24 cellular contexts compared by ENCODE assay signal in the genomic region with DNA sequence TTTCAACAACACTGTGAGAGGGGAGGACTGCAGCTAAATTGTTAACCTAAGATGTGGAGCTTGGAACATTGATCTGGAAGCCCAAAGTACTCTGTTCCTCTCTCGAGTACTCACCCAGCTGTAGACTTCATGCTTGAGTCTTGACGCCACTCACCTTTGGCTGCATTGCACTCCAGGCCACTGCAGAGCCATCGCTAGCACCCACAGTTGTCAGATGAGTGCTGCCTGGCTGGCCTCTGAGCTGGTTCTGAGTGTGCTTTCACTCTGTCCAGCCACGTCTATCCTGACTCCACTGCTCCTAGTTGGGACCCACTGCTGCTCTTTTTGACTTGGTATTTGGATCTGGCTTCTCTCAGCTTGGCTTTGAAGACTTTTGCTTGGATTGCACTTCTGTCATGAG.
"Had no signal": no experiment of that assay in that cellular context is flagged by ENCODE, and none has a peak within 500 bp of the region (broad histone marks: within the 10 kb centered on the region; RNA-seq: fewer than 3 reads in every experiment).

No MANE protein-coding gene starts in this region.

- H3K36me3 ChIP-seq: left lung, lower lobe of right lung, neural progenitor cell, ovary, right atrium auricular region, suprapubic skin, thoracic aorta, tibial nerve, vagina had no signal

- H3K9me3 ChIP-seq: left lung, lower lobe of right lung, ovary, right atrium auricular region, thoracic aorta, tibial nerve, vagina had no signal

- H3K27me3 ChIP-seq: left lung, neural progenitor cell, ovary, right atrium auricular region, suprapubic skin, tibial nerve, vagina had no signal

- ATAC-seq: left colon, left lung, lower lobe of right lung, natural killer cell, sciatic nerve had no signal

- H3K9ac ChIP-seq: neural progenitor cell had no signal

- H3K4me1 ChIP-seq: left lung, lower lobe of right lung, right atrium auricular region, suprapubic skin, tibial nerve, vagina had no signal

- H3K27ac ChIP-seq: left lung, lower lobe of right lung, neural progenitor cell, ovary, right atrium auricular region, skin epidermis, suprapubic skin, thoracic aorta, tibial nerve, vagina had no signal

- H3K4me3 ChIP-seq: left lung, lower lobe of right lung, neural progenitor cell, ovary, right atrium auricular region, skin epidermis, suprapubic skin, thoracic aorta, tibial nerve, vagina had no signal

- H3K4me2 ChIP-seq: neural progenitor cell had no signal

- DNase-seq: hippocampal formation; left colon; left lung; lower lobe of right lung; mammary epithelial cell; mesenchymal stem cell; naive B cell; natural killer cell; nephron progenitor cell; ovary; stimulated activated CD4-positive, alpha-beta T cell treated with anti-CD3 and anti-CD28 coated beads, Interleukin-12 subunit alpha, Interleukin-12 subunit beta, amount 100 ng/mL, for 4 hours; stimulated activated CD4-positive, alpha-beta T cell treated with anti-CD3 and anti-CD28 coated beads, Interleukin-15, amount 100 ng/mL, for 24 hours; stimulated activated CD4-positive, alpha-beta T cell treated with anti-CD3 and anti-CD28 coated beads, Interleukin-2, amount 100 ng/mL, for 24 hours; stimulated activated CD4-positive, alpha-beta T cell treated with anti-CD3 and anti-CD28 coated beads, Interleukin-4, amount 100 ng/mL, for 1 hour; stimulated activated naive CD4-positive, alpha-beta T cell had no signal

- FAIRE-seq: keratinocyte had no signal
